ENCODE assay signal across 28 cellular contexts in the genomic region with DNA sequence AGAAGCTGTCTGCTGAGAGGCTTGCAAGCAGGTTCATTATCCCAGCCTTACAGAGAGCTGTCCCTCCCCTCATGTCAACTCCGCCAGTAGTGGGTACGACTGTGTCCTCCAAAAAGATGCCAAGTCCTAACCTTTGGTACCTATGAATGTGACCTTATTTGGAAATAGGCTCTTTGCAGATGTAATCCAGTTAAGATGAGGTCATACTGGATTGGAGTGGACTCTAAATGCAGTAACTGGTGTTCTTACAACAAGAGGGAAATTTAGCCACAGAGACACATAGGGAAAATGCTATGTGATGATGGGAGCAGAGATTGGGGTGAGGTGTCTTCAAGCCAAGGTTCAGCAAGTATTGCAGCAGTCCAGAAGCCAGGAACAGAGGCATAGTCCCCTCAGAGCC.
DNase-seq lines count a peak whose midpoint lies in the region; ATAC-seq, FAIRE-seq and TF ChIP-seq lines count a peak whose summit lies in the region.
"Had no signal": no experiment of that assay in that cellular context is flagged by ENCODE, and none has a peak within 500 bp of the region (broad histone marks: within the 10 kb centered on the region; RNA-seq: fewer than 3 reads in every experiment).

No MANE protein-coding gene starts in this region.

- H2AFZ ChIP-seq in GM23338 (no peak overlapping the region), GM12878 (ENCODE audit: control insufficient read depth, low read depth, low read length) (no peak overlapping the region), neural progenitor cell (replicated peaks) (no peak overlapping the region)

- H3K9ac ChIP-seq in GM12878 (ENCODE audit: control insufficient read depth, insufficient read depth, low read length): no peak overlapping the region
- no peak overlapping the region for H3K9ac ChIP-seq in neural progenitor cell
- H3K9ac ChIP-seq: BLaER1 treated with 17β-estradiol and CSF1 and Interleukin-3, amounts not matched to agents 10 nM and 100 nM had no signal

- H3K27ac ChIP-seq in GM23338 (ENCODE audit: low read depth): no peak overlapping the region
- no peak overlapping the region for H3K27ac ChIP-seq in GM12878 (ENCODE audit: control insufficient read depth, insufficient read depth)
- H3K27ac ChIP-seq in neural progenitor cell: no peak overlapping the region
- H3K27ac ChIP-seq: BLaER1 treated with 17β-estradiol and CSF1 and Interleukin-3, amounts not matched to agents 10 nM and 100 nM had no signal

- FAIRE-seq in GM12878 (lab: Jason Lieb, UNC): peak; percentile 41
- FAIRE-seq: A204.1, GM12891, GM19239, H54, HTR-8/SVneo had no signal

- H3K4me2 ChIP-seq in GM23338 (peak overlapping the region; percentile 9; the same call in 1 of the 2 replicates), GM12878 (ENCODE audit: control insufficient read depth, insufficient read depth) (no peak overlapping the region), neural progenitor cell (no peak overlapping the region)

- no peak for TF ChIP-seq EP300 in GM12878 (IDR thresholded peaks at IDR 0.05; ENCODE audit: borderline replicate concordance in 1 of 2, control insufficient read depth in 1 of 2, low read depth in 2 of 2, low read length in 2 of 2)

- CTCF ChIA-PET in Caco-2 (lab: Charles Lee) (interaction anchor here (0.6 kb wide), 2 partner anchors 29 to 31 kb away, joined by 3 read pairs; no protein-coding TSS in a partner anchor), GM12878 (lab: Yijun Ruan, JAX) (interaction anchor here (1.1 to 3.1 kb wide), 8 partner anchors 28 to 146 kb away, joined by 3 to 19 read pairs (median 4); a partner anchor contains a TSS)

- H3K79me2 ChIP-seq in GM23338 (replicated peaks; ENCODE audit: insufficient read depth) (no peaks in the 10 kb centered on the region), GM12878 (ENCODE audit: control insufficient read depth, insufficient read depth, low read length) (no peaks in the 10 kb centered on the region), neural progenitor cell (ENCODE audit: low read depth) (no peaks in the 10 kb centered on the region)

- WGBS in GM12878 (ENCODE audit: insufficient coverage, insufficient replicate concordance, low lambda C conversion rate, missing lambda C conversion rate): 22% methylated on average over 2 of the region's 2 CpGs

- no peaks in the 10 kb centered on the region for H3K9me3 ChIP-seq in Caco-2
- H3K9me3 ChIP-seq in GM12878 (replicated peaks; ENCODE audit: control insufficient read depth, insufficient read depth, low read length): no peaks in the 10 kb centered on the region
- no peaks in the 10 kb centered on the region for H3K9me3 ChIP-seq in neural progenitor cell (ENCODE audit: low read depth)
- H3K9me3 ChIP-seq: BLaER1 treated with 17β-estradiol and CSF1 and Interleukin-3, amounts not matched to agents 10 nM and 100 nM had no signal

- H4K20me1 ChIP-seq in GM23338 (replicated peaks; ENCODE audit: insufficient read depth) (no peaks in the 10 kb centered on the region), GM12878 (ENCODE audit: control insufficient read depth, insufficient read depth) (no peaks in the 10 kb centered on the region), neural progenitor cell (ENCODE audit: low read depth) (no peaks in the 10 kb centered on the region)
- H4K20me1 ChIP-seq: BLaER1 treated with 17β-estradiol and CSF1 and Interleukin-3, amounts not matched to agents 10 nM and 100 nM had no signal

- DNase-seq in Caco-2 (no peak), GM23338 (ENCODE audit: low spot score) (no peak), GM12878 (ENCODE audit: low read depth, low spot score) (no peak), neural progenitor cell (ENCODE audit: low spot score) (no peak), left lobe of liver (ENCODE audit: low spot score) (no peak)
- DNase-seq in stimulated activated CD4-positive, alpha-beta T cell treated with anti-CD3 and anti-CD28 coated beads, Interleukin-2, amount 100 ng/mL, for 48 hours: no peak
- no peak for DNase-seq in stimulated activated naive CD8-positive, alpha-beta T cell treated with anti-CD3 and anti-CD28 coated beads, Interleukin-15, amount 100 ng/mL, for 72 hours
- DNase-seq: CD4-positive, alpha-beta T cell; DMS79; GDM1; IMR-90; KG1; MM.1S; NCI-H2081; NCI-H2171 treated with DMSO at 0.1 percent for 48 hours; NCI-H345; NCI-H524 treated with DMSO at 0.1 percent for 48 hours; NCI-H774; SHP77 treated with DMSO at 0.1 percent for 48 hours; T-helper 1 cell had no signal

- H3K4me3 Mint-ChIP-seq in Caco-2 (ENCODE audit: unreplicated experiment) (no peak overlapping the region), GM23338 (no peak overlapping the region), neural progenitor cell (no peak overlapping the region)
- no peak overlapping the region for H3K4me3 Mint-ChIP-seq in stimulated activated naive CD8-positive, alpha-beta T cell treated with anti-CD3 and anti-CD28 coated beads, Interleukin-15, amount 100 ng/mL, for 72 hours
- H3K4me3 Mint-ChIP-seq: CD4-positive, alpha-beta T cell had no signal

- H3F3A ChIP-seq in GM23338 (replicated peaks; ENCODE audit: low read depth): no peaks in the 10 kb centered on the region
- no peaks in the 10 kb centered on the region for H3F3A ChIP-seq in neural progenitor cell (ENCODE audit: low read depth)

- H3K27me3 Mint-ChIP-seq in Caco-2 (ENCODE audit: insufficient read depth, unreplicated experiment): no peaks in the 10 kb centered on the region
- peaks cover 20% of the 10 kb centered on the region for H3K27me3 Mint-ChIP-seq in GM23338 (ENCODE audit: insufficient read depth, low read depth, poor library complexity)
- peaks cover 6% of the 10 kb centered on the region for H3K27me3 Mint-ChIP-seq in neural progenitor cell (ENCODE audit: insufficient read depth, low read depth)
- no peaks in the 10 kb centered on the region for H3K27me3 Mint-ChIP-seq in stimulated activated naive CD8-positive, alpha-beta T cell treated with anti-CD3 and anti-CD28 coated beads, Interleukin-15, amount 100 ng/mL, for 72 hours

- ATAC-seq in GM23338 (no peak), GM12878 (no peak), left lobe of liver (no peak), HG02642 (IDR thresholded peaks at IDR 0.05; ENCODE audit: poor library complexity, unreplicated experiment) (no peak)
- ATAC-seq in stimulated activated naive CD8-positive, alpha-beta T cell treated with anti-CD3 and anti-CD28 coated beads, Interleukin-15, amount 100 ng/mL, for 72 hours: no peak
- ATAC-seq: Panc1 had no signal

- TF ChIP-seq CTCF in Caco-2 (IDR thresholded peaks at IDR 0.05; ENCODE audit: insufficient read depth in 1 of 2, low read depth in 1 of 2, low read length in 1 of 2, severe bottlenecking in 1 of 2, unreplicated experiment in 1 of 2) (no peak), GM23338 (conservative IDR thresholded peaks at IDR 0.05; ENCODE audit: low read depth in 2 of 2) (no peak), GM12878 (IDR thresholded peaks at IDR 0.05 in 2 of 3, conservative IDR thresholded peaks at IDR 0.05 in 1 of 3; ENCODE audit: control insufficient read depth in 2 of 3, extremely low read depth in 1 of 3, insufficient read depth in 1 of 3, low read depth in 3 of 3, low read length in 3 of 3) (no peak), neural progenitor cell (IDR thresholded peaks at IDR 0.05) (no peak)

- H3K9me3 Mint-ChIP-seq in Caco-2 (ENCODE audit: unreplicated experiment): no peaks in the 10 kb centered on the region
- H3K9me3 Mint-ChIP-seq in GM23338: no peaks in the 10 kb centered on the region; the same call in 2 of the 3 replicates
- no peaks in the 10 kb centered on the region for H3K9me3 Mint-ChIP-seq in neural progenitor cell
- H3K9me3 Mint-ChIP-seq in stimulated activated naive CD8-positive, alpha-beta T cell treated with anti-CD3 and anti-CD28 coated beads, Interleukin-15, amount 100 ng/mL, for 72 hours: no peaks in the 10 kb centered on the region
- H3K9me3 Mint-ChIP-seq: CD4-positive, alpha-beta T cell had no signal

- TF ChIP-seq POLR2A in GM12878 (IDR thresholded peaks at IDR 0.05; ENCODE audit: low read depth, low read length): no peak

- H3K36me3 ChIP-seq in Caco-2 (ENCODE audit: control insufficient read depth, insufficient read depth, low read length) (no peaks in the 10 kb centered on the region), GM23338 (ENCODE audit: insufficient read depth) (no peaks in the 10 kb centered on the region), GM12878 (ENCODE audit: control insufficient read depth in 2 of 2, insufficient read depth in 2 of 2, low read length in 1 of 2) (no peaks in the 10 kb centered on the region), neural progenitor cell (no peaks in the 10 kb centered on the region)
- H3K36me3 ChIP-seq: BLaER1 treated with 17β-estradiol and CSF1 and Interleukin-3, amounts not matched to agents 10 nM and 100 nM had no signal

- H3K27me3 ChIP-seq in Caco-2 (replicated peaks; ENCODE audit: control insufficient read depth, insufficient read depth, low read length) (no peaks in the 10 kb centered on the region), GM23338 (ENCODE audit: insufficient read depth) (peaks cover 19% of the 10 kb centered on the region), GM12878 (replicated peaks in 1 of 2; ENCODE audit: control insufficient read depth in 2 of 2, insufficient read depth in 2 of 2, low read length in 1 of 2) (peaks cover 4% of the 10 kb centered on the region in 2 experiments; a peak in 2 of 4 replicates), neural progenitor cell (no peaks in the 10 kb centered on the region)

- no peak for TF ChIP-seq RAD21 in GM12878 (IDR thresholded peaks at IDR 0.05; ENCODE audit: insufficient read depth, low read depth, low read length)

- H3K4me1 ChIP-seq in Caco-2 (peaks cover 59% of the 10 kb centered on the region), GM23338 (ENCODE audit: insufficient read depth) (peaks cover 11% of the 10 kb centered on the region), GM12878 (ENCODE audit: control insufficient read depth, insufficient read depth, low read length) (no peaks in the 10 kb centered on the region), neural progenitor cell (peaks cover 33% of the 10 kb centered on the region)

- POLR2A ChIA-PET in Caco-2 (lab: Charles Lee): interaction anchor here (1.1 kb wide), 1 partner anchor 64 kb away, joined by 3 read pairs; no protein-coding TSS in a partner anchor
- POLR2A ChIA-PET in GM12878 (lab: Charles Lee): no interaction called here

- SMC1A ChIA-PET in GM12878 (lab: Charles Lee; ENCODE audit: uncharacterized antibody, unreplicated experiment): interaction anchor here (0.9 to 4.2 kb wide), 6 partner anchors 9 to 76 kb away, joined by 3 to 21 read pairs (median 3); no protein-coding TSS in a partner anchor

- RAD21 ChIA-PET in GM12878 (lab: Charles Lee; ENCODE audit: unreplicated experiment): interaction anchor here (1.8 kb wide), 1 partner anchor 29 kb away, joined by 5 read pairs; no protein-coding TSS in a partner anchor

- intact Hi-C loops in Caco-2 (cut with micrococcal nuclease; ENCODE audit: unreplicated experiment) (no loop called here), GM12878 (cut with micrococcal nuclease; ENCODE audit: unreplicated experiment) (no loop called here)

- H3K27ac Mint-ChIP-seq in Caco-2 (ENCODE audit: unreplicated experiment) (peak overlapping the region; percentile 96), GM23338 (no peak overlapping the region), neural progenitor cell (peak overlapping the region; percentile 43)
- H3K27ac Mint-ChIP-seq in stimulated activated naive CD8-positive, alpha-beta T cell treated with anti-CD3 and anti-CD28 coated beads, Interleukin-15, amount 100 ng/mL, for 72 hours: no peak overlapping the region
- H3K27ac Mint-ChIP-seq: CD4-positive, alpha-beta T cell had no signal

- H3K4me3 ChIP-seq in Caco-2 (ENCODE audit: low read depth, low read length): no peak overlapping the region
- no peak overlapping the region for H3K4me3 ChIP-seq in GM23338
- H3K4me3 ChIP-seq in GM12878: no peak overlapping the region
- no peak overlapping the region for H3K4me3 ChIP-seq in neural progenitor cell
- H3K4me3 ChIP-seq: BLaER1 treated with 17β-estradiol and CSF1 and Interleukin-3, amounts not matched to agents 10 nM and 100 nM had no signal

- in situ Hi-C loops in GM12878 (cut with MboI): no loop called here

- H3K36me3 Mint-ChIP-seq in Caco-2 (ENCODE audit: insufficient read depth, unreplicated experiment) (peaks cover 8% of the 10 kb centered on the region), GM23338 (ENCODE audit: low read depth) (no peaks in the 10 kb centered on the region), neural progenitor cell (no peaks in the 10 kb centered on the region)

- no peaks in the 10 kb centered on the region for H3K9me2 ChIP-seq in GM23338 (ENCODE audit: insufficient read depth)

- no TSS peak for BruUV-seq in Caco-2 (replicated peaks; lab: Mats Ljungman, UMichigan)
- no TSS peak for BruUV-seq in GM12878 (replicated peaks; lab: Mats Ljungman, UMichigan)

- H3K4me1 Mint-ChIP-seq in Caco-2 (ENCODE audit: low read depth, unreplicated experiment) (peaks cover 35% of the 10 kb centered on the region), GM23338 (peaks cover 44% of the 10 kb centered on the region), neural progenitor cell (peaks cover 44% of the 10 kb centered on the region)
- H3K4me1 Mint-ChIP-seq in stimulated activated naive CD8-positive, alpha-beta T cell treated with anti-CD3 and anti-CD28 coated beads, Interleukin-15, amount 100 ng/mL, for 72 hours: no peaks in the 10 kb centered on the region

Comparison
In these comparisons a context has a peak if more than half of its experiments do, and no peak if none do; other contexts are left out.
1. H3K27ac Mint-ChIP-seq: peak in Caco-2 (single experiment) and neural progenitor cell (single experiment); none in GM23338 (single experiment) and stimulated activated naive CD8-positive, alpha-beta T cell treated with anti-CD3 and anti-CD28 coated beads, Interleukin-15, amount 100 ng/mL, for 72 hours (0 of 2).